21 cellular contexts compared by ENCODE assay signal in the genomic region with DNA sequence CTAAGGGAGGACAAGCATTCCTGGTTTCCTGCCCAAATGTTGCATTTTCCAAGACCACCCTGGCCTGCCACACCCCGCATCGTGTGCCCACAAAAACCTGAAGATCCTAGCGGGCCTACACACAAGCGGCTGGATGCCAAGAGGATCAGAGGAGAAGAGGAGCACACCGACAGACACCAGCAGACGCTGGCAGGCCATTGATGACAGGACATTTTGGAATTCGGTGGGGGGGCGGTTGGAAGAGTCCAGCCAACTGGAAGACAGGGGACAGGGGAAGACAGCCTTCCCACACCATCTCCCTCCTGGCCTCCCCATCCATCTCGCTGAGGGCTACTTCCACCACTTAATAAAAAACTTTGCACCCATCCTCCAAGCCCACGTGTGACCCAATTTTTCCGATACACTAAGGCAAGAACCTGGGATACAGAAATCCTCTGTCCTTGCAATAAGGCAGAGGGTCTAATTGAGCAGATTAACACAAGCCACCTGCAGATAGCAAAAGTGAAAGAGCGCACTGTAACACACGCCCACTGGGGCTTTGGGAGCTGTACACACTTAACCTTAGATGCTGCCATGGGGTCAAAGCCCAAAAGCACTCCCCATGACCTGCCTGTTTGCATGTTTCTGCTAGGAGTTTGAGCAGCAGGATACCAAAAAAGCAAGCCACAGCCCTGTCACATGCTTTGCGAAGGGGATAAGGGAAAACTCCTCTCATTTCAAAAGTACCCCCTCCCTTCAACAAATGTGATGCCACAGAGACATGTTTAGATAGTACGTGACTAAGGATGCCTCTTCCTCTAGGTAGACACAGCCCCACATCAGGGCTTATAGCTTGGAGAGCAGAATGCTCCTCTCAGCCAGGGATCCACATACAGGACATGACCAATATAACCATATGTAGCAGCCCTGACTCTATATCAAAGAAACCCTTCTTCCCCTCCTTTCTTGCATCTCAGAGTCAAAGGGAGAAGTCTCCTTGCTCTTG. TPM values are rescaled to one million over a fixed set of nuclear protein-coding genes. Genes with fewer than 3 reads are reported as not detected.
A peak's percentile ranks its signal among the peaks of the same experiment; 100 is the strongest.
DNase-seq lines count a peak whose midpoint lies in the region; ATAC-seq and TF ChIP-seq lines count a peak whose summit lies in the region.
"Had no signal": no experiment of that assay in that cellular context is flagged by ENCODE, and none has a peak within 500 bp of the region (broad histone marks: within the 10 kb centered on the region; RNA-seq: fewer than 3 reads in every experiment).

No MANE protein-coding gene starts in this region.

- no peaks in the 10 kb centered on the region for H3K79me2 ChIP-seq in OCI-LY1 (ENCODE audit: insufficient read depth, low read length)

- H3K36me3 ChIP-seq in OCI-LY1 (ENCODE audit: insufficient read depth, low read length) (no peaks in the 10 kb centered on the region; the same call in 1 of the 2 replicates), mesenchymal stem cell (ENCODE audit: control insufficient read depth in 1 of 2, insufficient read depth in 2 of 2, low read depth in 1 of 2, low read length in 2 of 2) (no peaks in the 10 kb centered on the region)
- H3K36me3 ChIP-seq: neutrophil had no signal

- H3K4me3 ChIP-seq in GM12865 (ENCODE audit: low read depth, low read length), result no peak overlapping the region
- no peak overlapping the region for H3K4me3 ChIP-seq in OCI-LY1 (ENCODE audit: low read depth, low read length, poor library complexity, severe bottlenecking)
- no peak overlapping the region for H3K4me3 ChIP-seq in mesenchymal stem cell (ENCODE audit: insufficient read depth in 1 of 2, low read depth in 1 of 2, low read length in 2 of 2)

- H2AK5ac ChIP-seq in mesenchymal stem cell (ENCODE audit: low read length, severe bottlenecking), result no peak overlapping the region

- H3K4me1 ChIP-seq in OCI-LY1 (ENCODE audit: insufficient read depth, low read length, severe bottlenecking) (peaks cover 12% of the 10 kb centered on the region), mesenchymal stem cell (ENCODE audit: control insufficient read depth, insufficient read depth, low read depth, low read length) (no peaks in the 10 kb centered on the region)

- WGBS in mesenchymal stem cell, result 92% methylated on average over 14 of the region's 15 CpGs

- peak overlapping the region; percentile 50 for H4K8ac ChIP-seq in mesenchymal stem cell (ENCODE audit: low read length)

- DNase-seq in GM12865 (ENCODE audit: low read depth), result peak; percentile 38
- no peak for DNase-seq in mesenchymal stem cell
- DNase-seq in foreskin melanocyte, result no peak
- no peak for DNase-seq in DMS79 treated with DMSO at 0.1 percent for 48 hours (lab: John Stamatoyannopoulos, UW)
- DNase-seq in COLO829 (ENCODE audit: low spot score), result no peak
- DNase-seq: activated B cell treated with CpG ODN at 0.5 μM for 24 hours; activated naive CD8-positive, alpha-beta T cell treated with anti-CD3 and anti-CD28 coated beads, Interleukin-2, amount 10 ng/mL, durations not matched to agents 7 days and 5 days; activated T-cell treated with anti-CD3 and anti-CD28 coated beads, Interleukin-2, amount 50 U/mL, for 24 hours; CD4-positive, alpha-beta T cell; foreskin fibroblast; H7; left colon; NCI-H2081 treated with DMSO at 0.1 percent for 48 hours; NCI-H345; NCI-H748 treated with DMSO at 0.1 percent for 48 hours; OCI-M1; Right ventricle myocardium superior had no signal

- no peak overlapping the region for H3K18ac ChIP-seq in mesenchymal stem cell (ENCODE audit: low read depth in 1 of 2, low read length in 2 of 2)

- no peak overlapping the region for H3K4ac ChIP-seq in mesenchymal stem cell (ENCODE audit: low read depth in 1 of 2, low read length in 2 of 2)

- no peak overlapping the region for H2BK15ac ChIP-seq in mesenchymal stem cell (ENCODE audit: low read depth, poor library complexity, severe bottlenecking)

- peak; percentile 73 for ATAC-seq in GM19351 (IDR thresholded peaks at IDR 0.05; ENCODE audit: unreplicated experiment)
- ATAC-seq: left colon, sciatic nerve had no signal

- no peak overlapping the region for H2BK5ac ChIP-seq in mesenchymal stem cell (ENCODE audit: low read depth, low read length, poor library complexity, severe bottlenecking)

- no peaks in the 10 kb centered on the region for H3K9me3 ChIP-seq in OCI-LY1 (ENCODE audit: low read length)
- H3K9me3 ChIP-seq in mesenchymal stem cell (ENCODE audit: control insufficient read depth, low read length), result peaks cover 15% of the 10 kb centered on the region
- H3K9me3 ChIP-seq: neutrophil had no signal

- no peak overlapping the region for H2BK12ac ChIP-seq in mesenchymal stem cell (ENCODE audit: low read length in 2 of 2)

- H3K9ac ChIP-seq in OCI-LY1 (ENCODE audit: low read length) (peak overlapping the region; percentile 3; the same call in 1 of the 2 replicates), mesenchymal stem cell (ENCODE audit: low read length) (no peak overlapping the region)

- H3K27me3 ChIP-seq in OCI-LY1 (ENCODE audit: insufficient read depth, low read length), result no peaks in the 10 kb centered on the region
- H3K27me3 ChIP-seq in mesenchymal stem cell (ENCODE audit: control insufficient read depth in 1 of 2, insufficient read depth in 1 of 2, low read length in 2 of 2), result no peaks in the 10 kb centered on the region
- H3K27me3 ChIP-seq: neutrophil had no signal

- H3K27ac ChIP-seq in OCI-LY1 (ENCODE audit: low read depth, low read length, poor library complexity, severe bottlenecking) (no peak overlapping the region), mesenchymal stem cell (ENCODE audit: low read length, poor library complexity, severe bottlenecking) (no peak overlapping the region)
- H3K27ac ChIP-seq: neutrophil had no signal

- H4K20me1 ChIP-seq in OCI-LY1 (ENCODE audit: insufficient read depth, low read length), result no peaks in the 10 kb centered on the region

- H2BK120ac ChIP-seq in mesenchymal stem cell (ENCODE audit: low read depth, low read length), result no peak overlapping the region

- H3K9me2 ChIP-seq in OCI-LY1 (ENCODE audit: low read depth, low read length), result no peaks in the 10 kb centered on the region

- no peaks in the 10 kb centered on the region for H3F3A ChIP-seq in OCI-LY1 (ENCODE audit: insufficient read depth, low read length)

- TF ChIP-seq CTCF in GM12865 (IDR thresholded peaks at IDR 0.05; ENCODE audit: insufficient read depth, low read depth, low read length, missing control alignments), result no peak
- TF ChIP-seq CTCF in OCI-LY1 (IDR thresholded peaks at IDR 0.05; ENCODE audit: low read length), result no peak

- no peak overlapping the region for H3K23ac ChIP-seq in mesenchymal stem cell (ENCODE audit: low read length in 2 of 2)

- H3K4me2 ChIP-seq in OCI-LY1 (ENCODE audit: low read length) (peak overlapping the region; percentile 37; the same call in 1 of the 2 replicates), mesenchymal stem cell (ENCODE audit: low read length, poor library complexity, severe bottlenecking) (no peak overlapping the region)

- H4K91ac ChIP-seq in mesenchymal stem cell (ENCODE audit: low read length), result no peak overlapping the region

- no peak overlapping the region for H3K14ac ChIP-seq in mesenchymal stem cell (ENCODE audit: low read length in 2 of 2)

- H2AFZ ChIP-seq in OCI-LY1 (ENCODE audit: low read length) (peak overlapping the region; percentile 78), mesenchymal stem cell (ENCODE audit: low read depth, low read length) (no peak overlapping the region)

- H3K79me1 ChIP-seq in mesenchymal stem cell (replicated peaks; ENCODE audit: low read length, poor library complexity, severe bottlenecking), result no peaks in the 10 kb centered on the region

RNA-seq across cellular contexts. Expression of gene SMNDC1, which starts 13.4 kb away (rescaled TPM):
- 27.4 TPM for polyA plus RNA-seq in mesenchymal stem cell (2013, experiment 1 of 2)
- polyA plus RNA-seq in mesenchymal stem cell (2013, experiment 2 of 2), result 26.1 TPM
